Comparison of ENCODE assay signal across 8 cellular contexts in genomic region chr3:132660056-132660744, GRCh38. TPM values are rescaled to one million over a fixed set of nuclear protein-coding genes. Genes with fewer than 3 reads are reported as not detected.
A peak's percentile ranks its signal among the peaks of the same experiment; 100 is the strongest.
DNase-seq lines count a peak whose midpoint lies in the region; FAIRE-seq and TF ChIP-seq lines count a peak whose summit lies in the region.

Gene UBA5, plus strand, starts transcription at chr3:132660329. Its CDS starts 209 bp downstream, at chr3:132660538.

- peak within 1 kb of the TSS; percentile 95 for H3K4me3 ChIP-seq in GM12875 (ENCODE audit: low read depth, low read length)
- peak within 1 kb of the TSS; percentile 82 for H3K4me3 ChIP-seq in HFF-Myc (replicated peaks; ENCODE audit: low read depth, low read length)
- peak within 1 kb of the TSS; percentile 96 for H3K4me3 ChIP-seq in astrocyte (ENCODE audit: insufficient read depth, low read depth, low read length)

- peak within 1 kb of the TSS; percentile 95 for H3K9ac ChIP-seq in astrocyte (ENCODE audit: low read length)

- H3K36me3 ChIP-seq in astrocyte (ENCODE audit: insufficient read depth, low read length), result no peaks in the 10 kb centered on the region

- H3K4me1 ChIP-seq in astrocyte (ENCODE audit: insufficient read depth, low read length), result peaks cover 12% of the 10 kb centered on the region

- peak within 1 kb of the TSS; percentile 97 for H2AFZ ChIP-seq in astrocyte (ENCODE audit: low read depth, low read length)

- peak within 1 kb of the TSS; percentile 95 for H3K4me3 Mint-ChIP-seq in astrocyte (ENCODE audit: unreplicated experiment)

- H4K20me1 ChIP-seq in astrocyte (ENCODE audit: insufficient read depth, low read length), result peaks cover 24% of the 10 kb centered on the region

- no peaks in the 10 kb centered on the region for H3K9me3 Mint-ChIP-seq in astrocyte (ENCODE audit: unreplicated experiment)

- no peak for FAIRE-seq in astrocyte (lab: Jason Lieb, UNC)

- H3K36me3 Mint-ChIP-seq in astrocyte (ENCODE audit: low read depth, unreplicated experiment), result peaks cover 2% of the 10 kb centered on the region

- peak within 1 kb of the TSS; percentile 97 for H3K4me2 ChIP-seq in astrocyte (ENCODE audit: low read length)

- H3K27me3 ChIP-seq in astrocyte (ENCODE audit: insufficient read depth, low read length), result no peaks in the 10 kb centered on the region

- peak within 1 kb of the TSS; percentile 91 for H3K27ac ChIP-seq in astrocyte (ENCODE audit: low read depth, low read length)

- H3K27ac Mint-ChIP-seq in astrocyte (ENCODE audit: unreplicated experiment), result peak within 1 kb of the TSS; percentile 89

- peaks cover 74% of the 10 kb centered on the region for H3K79me2 ChIP-seq in astrocyte (ENCODE audit: insufficient read depth, low read length)

- H3K4me1 Mint-ChIP-seq in astrocyte (ENCODE audit: low read depth, unreplicated experiment), result peaks cover 16% of the 10 kb centered on the region

- no peak for TF ChIP-seq CTCF in GM12875 (IDR thresholded peaks at IDR 0.05; ENCODE audit: borderline replicate concordance, insufficient read depth, low read depth, low read length)
- TF ChIP-seq CTCF in HFF-Myc (IDR thresholded peaks at IDR 0.05; ENCODE audit: low read depth, low read length, missing control alignments), result no peak
- TF ChIP-seq CTCF in astrocyte (IDR thresholded peaks at IDR 0.05; ENCODE audit: insufficient read depth, low read depth, low read length), result no peak

- H3K9me3 ChIP-seq in astrocyte (ENCODE audit: insufficient read depth, low read depth, low read length), result no peaks in the 10 kb centered on the region

- H3K27me3 Mint-ChIP-seq in astrocyte (ENCODE audit: low read depth, unreplicated experiment), result no peaks in the 10 kb centered on the region

- peak; percentile 16 for DNase-seq in HFF-Myc (ENCODE audit: extremely low read depth, low read depth)
- peak; percentile 60 for DNase-seq in MV-4-11 (lab: John Stamatoyannopoulos, UW)
- peak; percentile 50 for DNase-seq in T-helper 22 cell (ENCODE audit: low read depth)
- DNase-seq in astrocyte (ENCODE audit: low read depth), result peak; percentile 52
- peak; percentile 73 for DNase-seq in hepatic stellate cell (ENCODE audit: low spot score)
- peak; percentile 93 for DNase-seq in retina
- DNase-seq in NCI-H1048 (lab: John Stamatoyannopoulos, UW), result no peak

RNA-seq across cellular contexts. Expression of gene UBA5, which starts in this region (rescaled TPM):
- total RNA-seq in astrocyte, result 34.5 and 36.2 TPM in 2 replicates
